28 cellular contexts compared by ENCODE assay signal in the genomic region with DNA sequence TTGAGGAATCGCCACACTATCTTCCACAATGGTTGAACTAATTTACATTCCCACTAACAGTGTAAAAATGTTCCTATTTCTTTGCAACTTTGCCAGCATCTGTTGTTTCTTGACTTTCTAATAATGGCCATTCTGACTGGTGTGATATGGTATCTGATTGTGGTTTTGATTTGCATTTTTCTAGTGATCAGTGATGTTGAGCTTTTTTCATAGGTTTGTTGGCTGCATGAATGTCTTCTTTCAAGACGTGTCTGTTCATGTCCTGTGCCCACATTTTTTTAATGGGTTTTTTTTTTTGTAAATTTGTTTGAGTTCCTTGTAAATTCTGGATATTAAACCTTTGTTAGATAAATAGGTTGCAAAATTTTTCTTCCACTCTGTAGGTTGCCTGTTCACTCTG.
"Had no signal": no experiment of that assay in that cellular context is flagged by ENCODE, and none has a peak within 500 bp of the region (broad histone marks: within the 10 kb centered on the region; RNA-seq: fewer than 3 reads in every experiment).

No MANE protein-coding gene starts in this region.

- H3K27ac ChIP-seq: colonic mucosa, coronary artery, dorsolateral prefrontal cortex, epithelial cell of prostate, esophagus muscularis mucosa, esophagus squamous epithelium, gastrocnemius medialis, gastroesophageal sphincter, heart left ventricle, heart right ventricle, hepatocyte had no signal

- H3K9me3 Mint-ChIP-seq: dendritic cell treated with granulocyte-macrophage colony-stimulating factor and Interleukin-4, amounts not matched to agents 40 ng/mL and 50 ng/mL, for 4 days had no signal

- H2AFZ ChIP-seq: hepatocyte had no signal

- H3K4me1 Mint-ChIP-seq: endodermal cell had no signal

- H3K27me3 ChIP-seq: colonic mucosa, dorsolateral prefrontal cortex, esophagus muscularis mucosa, esophagus squamous epithelium, gastrocnemius medialis, gastroesophageal sphincter, heart left ventricle, heart right ventricle, hepatocyte had no signal

- H3K9me3 ChIP-seq: colonic mucosa, esophagus squamous epithelium, gastrocnemius medialis, gastroesophageal sphincter had no signal

- H3K4me1 ChIP-seq: colonic mucosa, esophagus muscularis mucosa, esophagus squamous epithelium, gastrocnemius medialis, gastroesophageal sphincter, heart left ventricle, heart right ventricle had no signal

- H3K4me3 ChIP-seq: colonic mucosa, coronary artery, dorsolateral prefrontal cortex, esophagus muscularis mucosa, esophagus squamous epithelium, gastrocnemius medialis, gastroesophageal sphincter, heart left ventricle, heart right ventricle, hepatocyte had no signal

- H3K79me2 ChIP-seq: hepatocyte had no signal

- DNase-seq: colonic mucosa; cortex of kidney; dermis blood vessel endothelial cell; dorsolateral prefrontal cortex; effector CD4-positive, alpha-beta T cell; effector CD8-positive, alpha-beta T cell; effector memory CD4-positive, alpha-beta T cell; effector memory CD8-positive, alpha-beta T cell; endodermal cell; erythroblast; esophagus squamous epithelium; foreskin fibroblast; foreskin melanocyte; gastrocnemius medialis; glutamatergic neuron; head of caudate nucleus; heart left ventricle; heart right ventricle had no signal

- H3K4me2 ChIP-seq: hepatocyte had no signal

- ATAC-seq: effector memory CD8-positive, alpha-beta T cell; gastrocnemius medialis; gastroesophageal sphincter; heart left ventricle; heart right ventricle had no signal

- FAIRE-seq: colon, endometrium, endothelial cell of umbilical vein, frontal cortex had no signal

- H3K27ac Mint-ChIP-seq: dendritic cell treated with granulocyte-macrophage colony-stimulating factor and Interleukin-4, amounts not matched to agents 40 ng/mL and 50 ng/mL, for 4 days; effector memory CD8-positive, alpha-beta T cell; endodermal cell had no signal

- H3K27me3 Mint-ChIP-seq: dendritic cell treated with granulocyte-macrophage colony-stimulating factor and Interleukin-4, amounts not matched to agents 40 ng/mL and 50 ng/mL, for 4 days; effector memory CD8-positive, alpha-beta T cell had no signal

- H3K36me3 ChIP-seq: colonic mucosa, esophagus muscularis mucosa, esophagus squamous epithelium, gastrocnemius medialis, gastroesophageal sphincter, heart left ventricle, heart right ventricle had no signal

- H3K4me3 Mint-ChIP-seq: dendritic cell treated with granulocyte-macrophage colony-stimulating factor and Interleukin-4, amounts not matched to agents 40 ng/mL and 50 ng/mL, for 4 days; effector memory CD8-positive, alpha-beta T cell; endodermal cell had no signal
